ENCODE assay signal across 19 cellular contexts in genomic region chr5:66739923-66740322, GRCh38.
DNase-seq lines count a peak whose midpoint lies in the region; ATAC-seq and TF ChIP-seq lines count a peak whose summit lies in the region.
"Had no signal": no experiment of that assay in that cellular context is flagged by ENCODE, and none has a peak within 500 bp of the region (broad histone marks: within the 10 kb centered on the region; RNA-seq: fewer than 3 reads in every experiment).

No MANE protein-coding gene starts in this region.

- H3K4me3 ChIP-seq in HEK293 (ENCODE audit: low read depth, low read length) (no peak overlapping the region), neuronal stem cell (ENCODE audit: low read length in 2 of 2) (no peak overlapping the region), upper lobe of right lung (no peak overlapping the region)
- H3K4me3 ChIP-seq: BLaER1 treated with 17β-estradiol and CSF1 and Interleukin-3, amounts not matched to agents 10 nM and 100 nM; HAP-1; K562 had no signal

- H3K18ac ChIP-seq in neuronal stem cell (ENCODE audit: low read length), result no peak overlapping the region

- no peak overlapping the region for H2BK12ac ChIP-seq in neuronal stem cell (ENCODE audit: low read length)

- H3K9ac ChIP-seq in neuronal stem cell (ENCODE audit: low read depth, low read length, poor library complexity), result no peak overlapping the region
- H3K9ac ChIP-seq: BLaER1 treated with 17β-estradiol and CSF1 and Interleukin-3, amounts not matched to agents 10 nM and 100 nM had no signal

- H3K79me1 ChIP-seq in neuronal stem cell (ENCODE audit: low read depth, low read length), result no peaks in the 10 kb centered on the region

- POLR2A ChIA-PET in HEK293 (lab: Yijun Ruan, JAX), result no interaction called here

- no peak overlapping the region for H3K4me2 ChIP-seq in neuronal stem cell (ENCODE audit: insufficient read depth, low read length, poor library complexity, severe bottlenecking)

- H3K4me1 Mint-ChIP-seq in chondrocyte (ENCODE audit: low read depth), result peaks cover 43% of the 10 kb centered on the region

- no peak overlapping the region for H3K4ac ChIP-seq in neuronal stem cell (ENCODE audit: low read length)

- H3K14ac ChIP-seq in neuronal stem cell (ENCODE audit: low read length), result no peak overlapping the region

- H3K27ac ChIP-seq in HEK293 (ENCODE audit: extremely low read depth, low read depth, low read length), result no peak overlapping the region
- no peak overlapping the region for H3K27ac ChIP-seq in neuronal stem cell (replicated peaks; ENCODE audit: low read length)
- H3K27ac ChIP-seq in upper lobe of right lung, result peak overlapping the region; percentile 2
- H3K27ac ChIP-seq: RWPE1 had no signal

- no peak overlapping the region for H3K23ac ChIP-seq in neuronal stem cell (ENCODE audit: low read depth, low read length, poor library complexity)

- H3K4me1 ChIP-seq in HEK293 (ENCODE audit: control insufficient read depth, insufficient read depth, low read length) (no peaks in the 10 kb centered on the region), neuronal stem cell (ENCODE audit: control insufficient read depth in 2 of 2, insufficient read depth in 1 of 2, low read depth in 1 of 2, low read length in 2 of 2) (peaks cover 4 to 8% of the 10 kb centered on the region in 2 donors), upper lobe of right lung (peaks cover 38% of the 10 kb centered on the region)
- H3K4me1 ChIP-seq: HAP-1 had no signal

- H3K27me3 ChIP-seq in neuronal stem cell (ENCODE audit: control insufficient read depth in 3 of 3, insufficient read depth in 3 of 3, low read depth in 1 of 3, low read length in 3 of 3) (no peaks in the 10 kb centered on the region), upper lobe of right lung (no peaks in the 10 kb centered on the region)
- H3K27me3 ChIP-seq: BLaER1 treated with 17β-estradiol and CSF1 and Interleukin-3, amounts not matched to agents 10 nM and 100 nM had no signal

- intact Hi-C loops in upper lobe of right lung (cut with DNase I), result no loop called here

- H3K36me3 Mint-ChIP-seq in chondrocyte (ENCODE audit: low read depth), result no peaks in the 10 kb centered on the region

- H2AFZ ChIP-seq in neuronal stem cell (ENCODE audit: low read length), result peak overlapping the region; percentile 5

- DNase-seq in chondrocyte (ENCODE audit: low spot score) (no peak), neuronal stem cell (ENCODE audit: low spot score) (no peak), upper lobe of right lung (no peak), COR-L47 (lab: John Stamatoyannopoulos, UW) (no peak)
- DNase-seq: DMS79, NCI-H1694 treated with DMSO at 0.1 percent for 48 hours, NCI-H2107, NCI-H524, NCI-H82, OCI-M1, SIG-M5 had no signal

- ATAC-seq in upper lobe of right lung, result peak; percentile 71
- ATAC-seq in GM18861 (IDR thresholded peaks at IDR 0.05; ENCODE audit: unreplicated experiment), result no peak
- no peak for ATAC-seq in HG03521 (IDR thresholded peaks at IDR 0.05; ENCODE audit: unreplicated experiment)
- ATAC-seq: K562, SK-N-SH treated with all-trans-retinoic acid at 6 μM for 48 hours had no signal

- H2AK5ac ChIP-seq in neuronal stem cell (ENCODE audit: low read depth, low read length), result no peak overlapping the region

- TF ChIP-seq CTCF in HEK293 (tag by site-specific recombination; IDR thresholded peaks at IDR 0.05), result no peak
- TF ChIP-seq CTCF in chondrocyte (IDR thresholded peaks at IDR 0.05), result no peak
- TF ChIP-seq CTCF in upper lobe of right lung (IDR thresholded peaks at IDR 0.05), result no peak

- H2BK120ac ChIP-seq in neuronal stem cell (ENCODE audit: low read depth, low read length), result no peak overlapping the region

- no peak overlapping the region for H2BK5ac ChIP-seq in neuronal stem cell (ENCODE audit: low read length)

- H2BK15ac ChIP-seq in neuronal stem cell (ENCODE audit: low read length), result no peak overlapping the region

- no peaks in the 10 kb centered on the region for H3K9me3 Mint-ChIP-seq in chondrocyte (ENCODE audit: low read depth)

- CTCF ChIA-PET in HEK293 (lab: Yijun Ruan, JAX), result no interaction called here

- H3K9me3 ChIP-seq in HEK293 (ENCODE audit: control insufficient read depth, insufficient read depth, low read depth, low read length) (no peaks in the 10 kb centered on the region), neuronal stem cell (replicated peaks in 1 of 2; ENCODE audit: control insufficient read depth in 2 of 2, insufficient read depth in 1 of 2, low read depth in 1 of 2, low read length in 2 of 2) (peaks cover 0 to 3% of the 10 kb centered on the region in 2 donors), upper lobe of right lung (no peaks in the 10 kb centered on the region)
- H3K9me3 ChIP-seq: HAP-1 had no signal

- peak overlapping the region; percentile 5 for H3K27ac Mint-ChIP-seq in chondrocyte (ENCODE audit: unreplicated experiment)

- H3K27me3 Mint-ChIP-seq in chondrocyte (ENCODE audit: low read depth), result peaks cover 11% of the 10 kb centered on the region

- H3K4me3 Mint-ChIP-seq in chondrocyte (ENCODE audit: unreplicated experiment), result no peak overlapping the region

- H3K36me3 ChIP-seq in HEK293 (ENCODE audit: control insufficient read depth in 2 of 2, insufficient read depth in 1 of 2, low read length in 2 of 2) (no peaks in the 10 kb centered on the region), neuronal stem cell (replicated peaks in 1 of 2; ENCODE audit: control insufficient read depth in 2 of 2, insufficient read depth in 2 of 2, low read length in 2 of 2) (no peaks in the 10 kb centered on the region), upper lobe of right lung (no peaks in the 10 kb centered on the region)
- H3K36me3 ChIP-seq: BLaER1 treated with 17β-estradiol and CSF1 and Interleukin-3, amounts not matched to agents 10 nM and 100 nM; HAP-1 had no signal

- no peak overlapping the region for H4K8ac ChIP-seq in neuronal stem cell (ENCODE audit: low read depth, low read length)

- no peak overlapping the region for H4K91ac ChIP-seq in neuronal stem cell (ENCODE audit: low read depth, low read length, poor library complexity)

- WGBS in neuronal stem cell (ENCODE audit: extremely low coverage in 2 of 2, insufficient read length in 2 of 2, insufficient replicate concordance in 1 of 2), 2 donors, result no CpG with 5 or more reads among the region's 2 CpGs

TF ChIP-seq in HEK293, 187 proteins besides CTCF, POLR2A, EP300 and RAD21:
- TF ChIP-seq BCL11B (tag by site-specific recombination; IDR thresholded peaks at IDR 0.05; ENCODE audit: low read depth) (no peak), ZXDB (tag by site-specific recombination; IDR thresholded peaks at IDR 0.05) (no peak), ZNF169 (tag by site-specific recombination; IDR thresholded peaks at IDR 0.05) (no peak), ZNF24 (tag by site-specific recombination; IDR thresholded peaks at IDR 0.05) (no peak), EGR2 (tag by site-specific recombination; IDR thresholded peaks at IDR 0.05; ENCODE audit: low read depth) (peak; percentile 81), ZFHX2 (tag by site-specific recombination; conservative IDR thresholded peaks at IDR 0.05) (peak; percentile 89)
